In the genomic region with DNA sequence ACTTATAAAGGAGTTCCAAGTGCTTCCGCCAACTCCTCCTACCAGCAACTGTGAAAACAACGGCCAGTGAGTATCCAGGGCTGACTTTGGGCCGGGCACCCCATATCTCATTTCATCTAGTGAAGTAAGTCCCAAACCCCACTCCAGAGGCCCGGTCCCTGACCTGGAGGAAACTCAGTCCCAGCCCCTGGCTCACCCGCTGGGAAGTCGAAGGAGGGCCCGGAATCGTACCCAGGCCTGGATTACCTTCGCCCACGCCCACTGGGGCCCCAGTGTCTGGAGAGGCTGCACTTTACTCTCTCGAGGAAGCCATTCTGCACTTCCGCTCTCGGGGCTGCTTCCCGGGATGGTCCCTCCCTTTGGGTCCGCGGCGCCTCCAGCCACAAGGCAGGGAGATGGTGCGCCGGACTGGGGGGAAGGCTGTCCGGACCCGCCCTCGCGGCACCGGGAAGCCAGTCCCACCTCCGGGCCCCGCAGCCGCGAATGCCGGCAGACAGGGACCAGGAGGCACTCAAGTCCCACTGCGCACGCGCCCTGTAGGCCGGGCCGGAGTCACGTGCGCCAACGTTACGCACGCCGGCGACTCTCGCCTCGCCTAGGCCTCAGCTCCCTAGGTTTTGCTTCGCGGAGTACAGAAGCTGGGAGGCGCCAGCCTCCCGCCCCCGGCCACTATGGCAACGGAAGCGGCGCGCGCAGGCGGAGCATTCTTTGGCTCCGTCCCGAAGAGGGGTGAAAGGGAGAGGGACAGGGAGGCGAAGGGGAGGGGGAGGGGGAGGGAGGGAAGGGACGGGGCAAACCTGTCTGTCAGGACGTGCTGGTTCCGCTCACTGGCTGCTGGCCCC, we compare ENCODE assay signal across 8 cellular contexts. TPM values are rescaled to one million over a fixed set of nuclear protein-coding genes. Genes with fewer than 3 reads are reported as not detected.
DNase-seq lines count a peak whose midpoint lies in the region; ATAC-seq and TF ChIP-seq lines count a peak whose summit lies in the region.

A gene with protein sequence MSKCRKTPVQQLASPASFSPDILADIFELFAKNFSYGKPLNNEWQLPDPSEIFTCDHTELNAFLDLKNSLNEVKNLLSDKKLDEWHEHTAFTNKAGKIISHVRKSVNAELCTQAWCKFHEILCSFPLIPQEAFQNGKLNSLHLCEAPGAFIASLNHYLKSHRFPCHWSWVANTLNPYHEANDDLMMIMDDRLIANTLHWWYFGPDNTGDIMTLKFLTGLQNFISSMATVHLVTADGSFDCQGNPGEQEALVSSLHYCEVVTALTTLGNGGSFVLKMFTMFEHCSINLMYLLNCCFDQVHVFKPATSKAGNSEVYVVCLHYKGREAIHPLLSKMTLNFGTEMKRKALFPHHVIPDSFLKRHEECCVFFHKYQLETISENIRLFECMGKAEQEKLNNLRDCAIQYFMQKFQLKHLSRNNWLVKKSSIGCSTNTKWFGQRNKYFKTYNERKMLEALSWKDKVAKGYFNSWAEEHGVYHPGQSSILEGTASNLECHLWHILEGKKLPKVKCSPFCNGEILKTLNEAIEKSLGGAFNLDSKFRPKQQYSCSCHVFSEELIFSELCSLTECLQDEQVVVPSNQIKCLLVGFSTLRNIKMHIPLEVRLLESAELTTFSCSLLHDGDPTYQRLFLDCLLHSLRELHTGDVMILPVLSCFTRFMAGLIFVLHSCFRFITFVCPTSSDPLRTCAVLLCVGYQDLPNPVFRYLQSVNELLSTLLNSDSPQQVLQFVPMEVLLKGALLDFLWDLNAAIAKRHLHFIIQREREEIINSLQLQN (minus strand): TSS at position 513 of the 842 bp plus-strand sequence. CDS start 3,482 bp downstream, outside the sequence.

- ATAC-seq in HG02763 (IDR thresholded peaks at IDR 0.05; ENCODE audit: unreplicated experiment) = peak; percentile 92

- H3K27me3 Mint-ChIP-seq in type B pancreatic cell = peaks cover 6% of the 10 kb centered on the region

- peaks cover 20% of the 10 kb centered on the region for H3K36me3 ChIP-seq in adipocyte (ENCODE audit: control insufficient read depth, insufficient read depth, low read length, severe bottlenecking)

- H3K9ac ChIP-seq in adipocyte (ENCODE audit: low read length) = peak within 1 kb of the TSS; percentile 92

- H3K9me3 Mint-ChIP-seq in type B pancreatic cell = peaks cover 5% of the 10 kb centered on the region

- peak within 1 kb of the TSS; percentile 91 for H3K4me3 ChIP-seq in GM12865 (ENCODE audit: low read depth, low read length)
- H3K4me3 ChIP-seq in adipocyte (ENCODE audit: low read length) = peak within 1 kb of the TSS; percentile 94

- H3K27ac Mint-ChIP-seq in type B pancreatic cell = peak within 1 kb of the TSS; percentile 80

- peaks cover 24% of the 10 kb centered on the region for H3K36me3 Mint-ChIP-seq in type B pancreatic cell

- DNase-seq in GM12865 (ENCODE audit: low read depth) = peak; percentile 98
- DNase-seq in NCI-H1417 treated with DMSO at 0.1 percent for 48 hours (lab: John Stamatoyannopoulos, UW) = peak; percentile 73
- DNase-seq in SW480 (ENCODE audit: low spot score) = peak; percentile 97
- peak; percentile 99 for DNase-seq in adipocyte (ENCODE audit: low read depth)
- DNase-seq in cardiac septum (ENCODE audit: low spot score) = peak; percentile 96
- peak; percentile 94 for DNase-seq in pons (ENCODE audit: low spot score)
- peak; percentile 97 for DNase-seq in type B pancreatic cell (ENCODE audit: extremely low spot score, unreplicated experiment)

- intact Hi-C loops in cardiac septum (cut with DNase I) = no loop called here

- no peaks in the 10 kb centered on the region for H3K9me3 ChIP-seq in adipocyte (ENCODE audit: control insufficient read depth, low read length)

- H3K4me1 ChIP-seq in adipocyte (ENCODE audit: control insufficient read depth, insufficient read depth, low read length) = peaks cover 11% of the 10 kb centered on the region

- H3K27me3 ChIP-seq in adipocyte (replicated peaks; ENCODE audit: control insufficient read depth, insufficient read depth, low read length) = peaks cover 6% of the 10 kb centered on the region

- H3K4me1 Mint-ChIP-seq in type B pancreatic cell (ENCODE audit: unreplicated experiment) = peaks cover 19% of the 10 kb centered on the region

- peak within 1 kb of the TSS; percentile 90 for H3K4me3 Mint-ChIP-seq in type B pancreatic cell

- TF ChIP-seq CTCF in GM12865 (IDR thresholded peaks at IDR 0.05; ENCODE audit: insufficient read depth, low read depth, low read length, missing control alignments) (no peak), type B pancreatic cell (conservative IDR thresholded peaks at IDR 0.05) (no peak)

RNA-seq across cellular contexts. Expression of the gene that starts here (rescaled TPM):
- 8.9 TPM for total RNA-seq in cardiac septum
- 30.2 and 31.3 TPM in 2 replicates for total RNA-seq in type B pancreatic cell (ENCODE audit: low replicate concordance)

Comparison
In these comparisons a context has a peak if more than half of its experiments do, and no peak if none do; other contexts are left out.
1. Peak in every context shown above with its lines: DNase-seq, ATAC-seq and H3K4me3 ChIP-seq.